Comparison of ENCODE assay signal across 14 cellular contexts in the genomic region with DNA sequence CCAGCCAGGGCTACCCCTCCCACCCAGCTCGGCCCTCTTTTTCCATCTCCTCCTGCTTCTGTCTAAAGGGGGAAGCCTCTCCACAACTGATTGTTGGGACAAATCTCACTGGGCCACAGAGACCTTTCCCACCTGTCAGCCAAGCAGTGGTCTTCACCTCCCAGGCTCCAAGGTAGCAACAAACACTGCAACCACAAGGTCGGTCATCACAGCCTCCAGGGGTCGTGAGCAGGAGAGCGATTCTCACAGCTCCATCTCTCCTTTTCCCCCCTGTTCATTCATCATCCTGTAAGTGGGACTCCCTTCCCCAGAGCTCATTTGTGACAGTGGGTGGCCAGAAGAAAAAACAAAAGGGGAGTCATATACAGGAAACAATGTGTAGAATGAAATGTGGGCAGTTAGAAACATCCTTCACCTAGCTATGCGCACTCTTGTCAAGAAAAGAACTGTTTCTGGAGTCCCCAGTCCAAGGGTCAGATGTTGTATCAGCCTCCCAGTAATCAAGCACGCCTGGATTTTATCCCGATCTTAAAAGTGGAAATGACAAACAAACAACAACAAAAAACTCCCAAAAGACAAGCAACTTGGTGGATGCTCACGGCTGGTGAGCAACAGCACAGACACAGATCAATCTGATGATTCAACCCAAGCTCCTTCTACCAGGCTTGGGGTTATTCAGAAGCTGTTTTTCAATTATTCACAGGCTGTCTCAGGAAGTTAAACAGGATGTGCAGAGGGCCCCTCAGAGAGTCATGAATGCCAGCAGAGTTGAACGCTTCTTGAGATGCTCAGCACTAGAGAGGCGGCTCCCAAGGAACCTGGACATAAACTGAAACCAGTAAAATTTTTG. TPM values are rescaled to one million over a fixed set of nuclear protein-coding genes. Genes with fewer than 3 reads are reported as not detected.
DNase-seq lines count a peak whose midpoint lies in the region; TF ChIP-seq lines count a peak whose summit lies in the region.
"Had no signal": no experiment of that assay in that cellular context is flagged by ENCODE, and none has a peak within 500 bp of the region (broad histone marks: within the 10 kb centered on the region; RNA-seq: fewer than 3 reads in every experiment).

No MANE protein-coding gene starts in this region.

- peaks cover 3% of the 10 kb centered on the region for H3K27me3 Mint-ChIP-seq in T-helper 2 cell treated with Interferon-gamma antibody and Interleukin-4, amounts not matched to agents 5 μg/mL and 100 μg/mL, for 36 hours (ENCODE audit: low read depth)
- no peaks in the 10 kb centered on the region for H3K27me3 Mint-ChIP-seq in activated naive CD8-positive, alpha-beta T cell

- 50 to 54% (median 53%) methylated on average over 10 of the region's 10 CpGs for WGBS in stomach, 5 donors
- 45 to 47% methylated on average over 10 of the region's 10 CpGs for WGBS in sigmoid colon, 2 donors

- peak; percentile 22 for DNase-seq in HS-5 (ENCODE audit: low read depth)
- peak; percentile 21 for DNase-seq in T-helper 2 cell treated with Interferon-gamma antibody and Interleukin-4, amounts not matched to agents 5 μg/mL and 100 μg/mL, for 36 hours (ENCODE audit: low spot score)
- peak; percentile 6 to 8 for DNase-seq in stimulated activated CD4-positive, alpha-beta T cell treated with anti-CD3 and anti-CD28 coated beads, Interleukin-12 subunit alpha, Interleukin-12 subunit beta, amount 100 ng/mL, for 24 hours (ENCODE audit: low read depth in 2 of 2)
- no peak for DNase-seq in stomach
- DNase-seq in sigmoid colon = no peak
- no peak for DNase-seq in KG1 (lab: John Stamatoyannopoulos, UW)
- no peak for DNase-seq in AG08395 (ENCODE audit: low spot score)
- DNase-seq: natural killer cell, NCI-H524, uterus had no signal

- no peaks in the 10 kb centered on the region for H3K4me1 ChIP-seq in stomach
- no peaks in the 10 kb centered on the region for H3K4me1 ChIP-seq in sigmoid colon
- H3K4me1 ChIP-seq: uterus had no signal

- H3K9me3 Mint-ChIP-seq in T-helper 2 cell treated with Interferon-gamma antibody and Interleukin-4, amounts not matched to agents 5 μg/mL and 100 μg/mL, for 36 hours = no peaks in the 10 kb centered on the region
- no peaks in the 10 kb centered on the region for H3K9me3 Mint-ChIP-seq in activated naive CD8-positive, alpha-beta T cell (ENCODE audit: low read depth)
- H3K9me3 Mint-ChIP-seq: natural killer cell had no signal

- no peaks in the 10 kb centered on the region for H3K27me3 ChIP-seq in stomach
- no peaks in the 10 kb centered on the region for H3K27me3 ChIP-seq in sigmoid colon
- H3K27me3 ChIP-seq: uterus had no signal

- H3K36me3 ChIP-seq in stomach = no peaks in the 10 kb centered on the region
- H3K36me3 ChIP-seq in sigmoid colon = no peaks in the 10 kb centered on the region
- H3K36me3 ChIP-seq: uterus had no signal

- no peak overlapping the region for H3K27ac ChIP-seq in stomach
- H3K27ac ChIP-seq in sigmoid colon = no peak overlapping the region
- H3K27ac ChIP-seq: KMS-11, uterus had no signal

- TF ChIP-seq CTCF in stomach (IDR thresholded peaks at IDR 0.05) = no peak
- TF ChIP-seq CTCF in sigmoid colon (IDR thresholded peaks at IDR 0.05) = no peak

- intact Hi-C loops in stomach (cut with DNase I; ENCODE audit: low total_unique reads) (no loop called here), sigmoid colon (cut with DNase I) (no loop called here)

- H3K4me3 Mint-ChIP-seq in T-helper 2 cell treated with Interferon-gamma antibody and Interleukin-4, amounts not matched to agents 5 μg/mL and 100 μg/mL, for 36 hours = peak overlapping the region; percentile 13
- H3K4me3 Mint-ChIP-seq in activated naive CD8-positive, alpha-beta T cell = peak overlapping the region; percentile 82
- H3K4me3 Mint-ChIP-seq: natural killer cell had no signal

- H3K4me3 ChIP-seq in stomach (no peak overlapping the region), sigmoid colon (no peak overlapping the region)
- H3K4me3 ChIP-seq: uterus had no signal

- TF ChIP-seq POLR2A in stomach (IDR thresholded peaks at IDR 0.05) = no peak
- no peak for TF ChIP-seq POLR2A in sigmoid colon (IDR thresholded peaks at IDR 0.05)

- H3K27ac Mint-ChIP-seq in T-helper 2 cell treated with Interferon-gamma antibody and Interleukin-4, amounts not matched to agents 5 μg/mL and 100 μg/mL, for 36 hours = peak overlapping the region; percentile 74
- peak overlapping the region; percentile 96 for H3K27ac Mint-ChIP-seq in activated naive CD8-positive, alpha-beta T cell
- H3K27ac Mint-ChIP-seq: natural killer cell had no signal

- peaks cover 16% of the 10 kb centered on the region for H3K4me1 Mint-ChIP-seq in T-helper 2 cell treated with Interferon-gamma antibody and Interleukin-4, amounts not matched to agents 5 μg/mL and 100 μg/mL, for 36 hours (ENCODE audit: low read depth)
- H3K4me1 Mint-ChIP-seq in activated naive CD8-positive, alpha-beta T cell (ENCODE audit: low read depth) = peaks cover 55% of the 10 kb centered on the region
- H3K4me1 Mint-ChIP-seq: natural killer cell had no signal

- TF ChIP-seq EP300 in stomach (IDR thresholded peaks at IDR 0.05) (no peak), sigmoid colon (IDR thresholded peaks at IDR 0.05) (no peak)

- H3K36me3 Mint-ChIP-seq in T-helper 2 cell treated with Interferon-gamma antibody and Interleukin-4, amounts not matched to agents 5 μg/mL and 100 μg/mL, for 36 hours (ENCODE audit: low read depth) = no peaks in the 10 kb centered on the region
- no peaks in the 10 kb centered on the region for H3K36me3 Mint-ChIP-seq in activated naive CD8-positive, alpha-beta T cell
- H3K36me3 Mint-ChIP-seq: natural killer cell had no signal

- H3K9me3 ChIP-seq in stomach (no peaks in the 10 kb centered on the region), sigmoid colon (no peaks in the 10 kb centered on the region)
- H3K9me3 ChIP-seq: uterus had no signal

RNA-seq across cellular contexts. Expression of a gene that starts 22.4 kb away (rescaled TPM):
- total RNA-seq in stomach (not detected), sigmoid colon (not detected)
- polyA plus RNA-seq in stomach (not detected), sigmoid colon (not detected)
- total RNA-seq: epithelial cell of proximal tubule; natural killer cell; T-helper 2 cell treated with Interferon-gamma antibody and Interleukin-4, amounts not matched to agents 100 ng/mL and 5 ng/mL, for 36 hours; uterus had no signal

Comparison
In these comparisons a context has a peak if more than half of its experiments do, and no peak if none do; other contexts are left out.
1. DNase-seq: peak in HS-5 (single experiment), T-helper 2 cell treated with Interferon-gamma antibody and Interleukin-4, amounts not matched to agents 5 μg/mL and 100 μg/mL, for 36 hours (single experiment) and stimulated activated CD4-positive, alpha-beta T cell treated with anti-CD3 and anti-CD28 coated beads, Interleukin-12 subunit alpha, Interleukin-12 subunit beta, amount 100 ng/mL, for 24 hours (2 of 2); none in stomach (single experiment), sigmoid colon (single experiment), KG1 (single experiment) and AG08395 (single experiment).